In genomic region chr9:131841765-131842318, GRCh38 we compare ENCODE assay signal across 25 cellular contexts.
A peak's percentile ranks its signal among the peaks of the same experiment; 100 is the strongest.
DNase-seq lines count a peak whose midpoint lies in the region; ATAC-seq and TF ChIP-seq lines count a peak whose summit lies in the region.
"Had no signal": no experiment of that assay in that cellular context is flagged by ENCODE, and none has a peak within 500 bp of the region (broad histone marks: within the 10 kb centered on the region; RNA-seq: fewer than 3 reads in every experiment).

No MANE protein-coding gene starts in this region.

- H3K4me3 ChIP-seq in HEK293 (ENCODE audit: low read depth, low read length) = no peak overlapping the region
- no peak overlapping the region for H3K4me3 ChIP-seq in left ventricle myocardium inferior
- no peak overlapping the region for H3K4me3 ChIP-seq in hepatocyte
- H3K4me3 ChIP-seq: GM12878, GM23338, PC-9, SJCRH30 had no signal

- DNase-seq in DMS53 (lab: John Stamatoyannopoulos, UW) (peak; percentile 22), DMS53 treated with DMSO at 0.1 percent for 48 hours (lab: John Stamatoyannopoulos, UW; ENCODE audit: unreplicated experiment) (no peak), left kidney (ENCODE audit: low read depth, low spot score) (peak; percentile 52), left ventricle myocardium inferior (no peak), hepatocyte (ENCODE audit: low spot score) (no peak)
- DNase-seq in stimulated activated effector memory CD8-positive, alpha-beta T cell treated with anti-CD3 and anti-CD28 coated beads, Interleukin-12 subunit alpha, Interleukin-12 subunit beta, amount 100 ng/mL, for 72 hours (ENCODE audit: low spot score in 2 of 2) = no peak
- DNase-seq: BE2C; CD4-positive, CD25-positive, alpha-beta regulatory T cell; DMS153; GDM1; NCI-H1048; NCI-H1417; NCI-H1694; NCI-H2081; NCI-H2227 treated with DMSO at 0.1 percent for 48 hours; NCI-H526 treated with DMSO at 0.1 percent for 48 hours; PC-9; SJCRH30 had no signal

- no peaks in the 10 kb centered on the region for H3K9me3 ChIP-seq in HEK293 (ENCODE audit: control insufficient read depth, insufficient read depth, low read depth, low read length)
- H3K9me3 ChIP-seq in left ventricle myocardium inferior (replicated peaks) = no peaks in the 10 kb centered on the region
- H3K9me3 ChIP-seq in hepatocyte (ENCODE audit: low read depth) = no peaks in the 10 kb centered on the region
- H3K9me3 ChIP-seq: BE2C, SJCRH30 had no signal

- H3K27me3 ChIP-seq in left ventricle myocardium inferior (ENCODE audit: low read depth) (peaks cover 43% of the 10 kb centered on the region), hepatocyte (no peaks in the 10 kb centered on the region)
- H3K27me3 ChIP-seq: BE2C, SJCRH30 had no signal

- peaks cover 17% of the 10 kb centered on the region for H3K4me1 Mint-ChIP-seq in stimulated activated effector memory CD8-positive, alpha-beta T cell treated with anti-CD3 and anti-CD28 coated beads, Interleukin-12 subunit alpha, Interleukin-12 subunit beta, amount 100 ng/mL, for 72 hours

- H3K9me2 ChIP-seq in hepatocyte (replicated peaks; ENCODE audit: insufficient read depth) = no peaks in the 10 kb centered on the region

- POLR2A ChIA-PET in HEK293 (lab: Yijun Ruan, JAX) = no interaction called here

- intact Hi-C loops in left ventricle myocardium inferior (cut with micrococcal nuclease) = no loop called here

- no peaks in the 10 kb centered on the region for H3K36me3 ChIP-seq in HEK293 (ENCODE audit: control insufficient read depth in 2 of 2, insufficient read depth in 1 of 2, low read length in 2 of 2)
- no peaks in the 10 kb centered on the region for H3K36me3 ChIP-seq in left ventricle myocardium inferior
- H3K36me3 ChIP-seq in hepatocyte (replicated peaks; ENCODE audit: insufficient read depth, low read depth) = no peaks in the 10 kb centered on the region
- H3K36me3 ChIP-seq: BE2C, SJCRH30 had no signal

- no peaks in the 10 kb centered on the region for H3K9me3 Mint-ChIP-seq in stimulated activated effector memory CD8-positive, alpha-beta T cell treated with anti-CD3 and anti-CD28 coated beads, Interleukin-12 subunit alpha, Interleukin-12 subunit beta, amount 100 ng/mL, for 72 hours
- H3K9me3 Mint-ChIP-seq: GM23338 had no signal

- no peak overlapping the region for H3K4me3 Mint-ChIP-seq in stimulated activated effector memory CD8-positive, alpha-beta T cell treated with anti-CD3 and anti-CD28 coated beads, Interleukin-12 subunit alpha, Interleukin-12 subunit beta, amount 100 ng/mL, for 72 hours
- H3K4me3 Mint-ChIP-seq: CD4-positive, CD25-positive, alpha-beta regulatory T cell; GM23338 had no signal

- CTCF ChIA-PET in HEK293 (lab: Yijun Ruan, JAX) = no interaction called here

- TF ChIP-seq CTCF in HEK293 (tag by site-specific recombination; IDR thresholded peaks at IDR 0.05) = no peak
- no peak for TF ChIP-seq CTCF in left ventricle myocardium inferior (IDR thresholded peaks at IDR 0.05; ENCODE audit: borderline replicate concordance)
- TF ChIP-seq CTCF in hepatocyte (IDR thresholded peaks at IDR 0.05; ENCODE audit: poor library complexity) = no peak

- ATAC-seq in stimulated activated effector memory CD8-positive, alpha-beta T cell treated with anti-CD3 and anti-CD28 coated beads, Interleukin-12 subunit alpha, Interleukin-12 subunit beta, amount 100 ng/mL, for 72 hours = no peak
- ATAC-seq: GM12878, GM23338, Right ventricle myocardium inferior, SK-N-SH treated with all-trans-retinoic acid at 6 μM for 48 hours had no signal

- WGBS in hepatocyte (ENCODE audit: low lambda C conversion rate, missing lambda C conversion rate) = 92% methylated on average over 30 of the region's 30 CpGs

- H3K27ac ChIP-seq in HEK293 (ENCODE audit: extremely low read depth, low read depth, low read length) = no peak overlapping the region
- no peak overlapping the region for H3K27ac ChIP-seq in left ventricle myocardium inferior (replicated peaks)
- no peak overlapping the region for H3K27ac ChIP-seq in hepatocyte
- H3K27ac ChIP-seq: 22Rv1, KMS-11, PC-9, SJCRH30 had no signal

- H3K4me1 ChIP-seq in HEK293 (ENCODE audit: control insufficient read depth, insufficient read depth, low read length) (no peaks in the 10 kb centered on the region; the same call in 1 of the 2 replicates), left ventricle myocardium inferior (no peaks in the 10 kb centered on the region), hepatocyte (ENCODE audit: insufficient read depth) (no peaks in the 10 kb centered on the region)
- H3K4me1 ChIP-seq: BE2C had no signal

- peak overlapping the region; percentile 64 for H3K27ac Mint-ChIP-seq in stimulated activated effector memory CD8-positive, alpha-beta T cell treated with anti-CD3 and anti-CD28 coated beads, Interleukin-12 subunit alpha, Interleukin-12 subunit beta, amount 100 ng/mL, for 72 hours
- H3K27ac Mint-ChIP-seq: GM23338 had no signal

- no peaks in the 10 kb centered on the region for H4K20me1 ChIP-seq in hepatocyte (ENCODE audit: insufficient read depth, poor library complexity, severe bottlenecking)

- H3K4me2 ChIP-seq in hepatocyte = no peak overlapping the region
- H3K4me2 ChIP-seq: GM23338, KMS-11, PC-9 had no signal

- no peak overlapping the region for H2AFZ ChIP-seq in hepatocyte
- H2AFZ ChIP-seq: GM23338, PC-9 had no signal

- no peaks in the 10 kb centered on the region for H3K79me2 ChIP-seq in hepatocyte

- peaks cover 10% of the 10 kb centered on the region for H3K36me3 Mint-ChIP-seq in stimulated activated effector memory CD8-positive, alpha-beta T cell treated with anti-CD3 and anti-CD28 coated beads, Interleukin-12 subunit alpha, Interleukin-12 subunit beta, amount 100 ng/mL, for 72 hours
- H3K36me3 Mint-ChIP-seq: CD4-positive, CD25-positive, alpha-beta regulatory T cell had no signal

TF ChIP-seq in HEK293, 187 proteins besides CTCF, POLR2A, EP300 and RAD21:
- TF ChIP-seq, protein P1, sequence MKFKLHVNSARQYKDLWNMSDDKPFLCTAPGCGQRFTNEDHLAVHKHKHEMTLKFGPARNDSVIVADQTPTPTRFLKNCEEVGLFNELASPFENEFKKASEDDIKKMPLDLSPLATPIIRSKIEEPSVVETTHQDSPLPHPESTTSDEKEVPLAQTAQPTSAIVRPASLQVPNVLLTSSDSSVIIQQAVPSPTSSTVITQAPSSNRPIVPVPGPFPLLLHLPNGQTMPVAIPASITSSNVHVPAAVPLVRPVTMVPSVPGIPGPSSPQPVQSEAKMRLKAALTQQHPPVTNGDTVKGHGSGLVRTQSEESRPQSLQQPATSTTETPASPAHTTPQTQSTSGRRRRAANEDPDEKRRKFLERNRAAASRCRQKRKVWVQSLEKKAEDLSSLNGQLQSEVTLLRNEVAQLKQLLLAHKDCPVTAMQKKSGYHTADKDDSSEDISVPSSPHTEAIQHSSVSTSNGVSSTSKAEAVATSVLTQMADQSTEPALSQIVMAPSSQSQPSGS (tag by site-specific recombination; IDR thresholded peaks at IDR 0.05; ENCODE audit: low read depth) = 0 out of 2 replicates have a peak, but pooled peaks have one; percentile 28
- no peak for TF ChIP-seq ZNF704 (tag by site-specific recombination; IDR thresholded peaks at IDR 0.05)

Comparison
In these comparisons a context has a peak if more than half of its experiments do, and no peak if none do; other contexts are left out.
1. DNase-seq: peak in DMS53 (single experiment) and left kidney (single experiment); none in DMS53 treated with DMSO at 0.1 percent for 48 hours (single experiment), stimulated activated effector memory CD8-positive, alpha-beta T cell treated with anti-CD3 and anti-CD28 coated beads, Interleukin-12 subunit alpha, Interleukin-12 subunit beta, amount 100 ng/mL, for 72 hours (0 of 2), left ventricle myocardium inferior (single experiment) and hepatocyte (single experiment).